In the genomic region with DNA sequence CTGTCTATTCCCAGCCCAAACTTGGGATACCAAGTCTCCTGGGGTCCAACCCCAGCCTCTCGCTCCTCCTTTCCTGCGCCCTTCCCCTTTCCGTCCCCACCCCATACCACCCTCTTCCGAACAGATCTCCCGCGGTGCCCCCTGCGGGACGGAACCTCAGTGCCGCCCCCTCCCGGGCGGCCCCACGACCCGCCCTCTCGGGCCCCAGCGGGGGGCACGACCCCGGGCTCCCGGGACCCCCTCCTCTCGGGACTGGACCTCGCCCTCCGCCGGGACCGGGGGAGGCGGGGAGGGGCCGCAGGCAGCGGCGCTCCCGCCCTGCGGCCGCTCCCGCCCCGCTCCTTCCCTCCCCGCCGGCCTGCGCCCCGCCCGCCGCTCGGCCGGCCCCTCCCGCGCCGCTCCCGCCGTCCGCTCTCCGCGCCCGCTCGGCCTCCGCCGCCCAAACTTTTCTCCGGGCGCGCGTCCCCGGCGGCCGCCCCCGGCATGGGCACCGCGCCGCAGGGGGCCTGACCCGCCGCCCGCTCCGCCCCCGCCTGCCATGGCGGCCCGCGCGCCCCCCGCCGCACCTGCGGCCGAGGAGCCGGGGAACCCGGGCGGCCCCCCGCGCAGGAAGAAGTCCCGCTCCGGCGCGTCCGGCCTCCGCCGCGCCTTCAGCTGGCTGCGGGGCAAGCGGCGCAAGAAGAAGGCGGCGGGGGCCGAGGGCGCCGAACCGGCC, we compare ENCODE assay signal across 8 cellular contexts. TPM values are rescaled to one million over a fixed set of nuclear protein-coding genes. Genes with fewer than 3 reads are reported as not detected.
DNase-seq lines count a peak whose midpoint lies in the region; ATAC-seq and TF ChIP-seq lines count a peak whose summit lies in the region.

No MANE protein-coding gene starts in this region.

- DNase-seq in AG04450 (ENCODE audit: low read depth, low spot score) (no peak), GM13976 (ENCODE audit: low spot score) (peak; percentile 64), heart left ventricle (peak in 2 of 5 donors; percentile 30 to 40), SIG-M5 treated with dmso at 0.1 percent for 504 hours (lab: John Stamatoyannopoulos, UW; ENCODE audit: unreplicated experiment) (no peak), GM10248 (ENCODE audit: extremely low spot score) (no peak)
- DNase-seq in activated CD4-positive, alpha-beta memory T cell treated with anti-CD3 and anti-CD28 coated beads for 36 hours = no peak

- H3K36me3 Mint-ChIP-seq in activated CD4-positive, alpha-beta memory T cell treated with anti-CD3 and anti-CD28 coated beads for 36 hours = no peaks in the 10 kb centered on the region

- H3K4me3 ChIP-seq in AG04450 (ENCODE audit: low read depth, low read length) (peak overlapping the region; percentile 68), heart left ventricle (peak overlapping the region; percentile 57 to 86 (median 76)), rectal smooth muscle tissue (ENCODE audit: low read length) (peak overlapping the region; percentile 81)

- H3K27me3 ChIP-seq in AG04450 (ENCODE audit: control insufficient read depth, insufficient read depth, low read length) = no peaks in the 10 kb centered on the region
- H3K27me3 ChIP-seq in heart left ventricle = no peaks in the 10 kb centered on the region
- no peaks in the 10 kb centered on the region for H3K27me3 ChIP-seq in rectal smooth muscle tissue (ENCODE audit: control insufficient read depth, insufficient read depth, low read length)

- ATAC-seq in heart left ventricle = peak in 3 of 4 donors; percentile 31 to 74 (median 67)
- no peak for ATAC-seq in GM21737 (IDR thresholded peaks at IDR 0.05; ENCODE audit: unreplicated experiment)

- TF ChIP-seq POLR2A in heart left ventricle (IDR thresholded peaks at IDR 0.05) = no peak

- WGBS in heart left ventricle, 4 donors = 1 to 3% (median 1%) methylated on average over 15 to 96 of the region's 98 CpGs

- H3K27me3 Mint-ChIP-seq in activated CD4-positive, alpha-beta memory T cell treated with anti-CD3 and anti-CD28 coated beads for 36 hours = peaks cover 14% of the 10 kb centered on the region

- intact Hi-C loops in activated CD4-positive, alpha-beta memory T cell treated with anti-CD3 and anti-CD28 coated beads for 36 hours (cut with micrococcal nuclease) = no loop called here
- intact Hi-C loops in heart left ventricle (cut with DNase I) = loop anchor here in 1 of 10 donors (1.0 kb wide), 1 partner anchor 32 kb away; no protein-coding TSS in a partner anchor

- H3K9me3 Mint-ChIP-seq in activated CD4-positive, alpha-beta memory T cell treated with anti-CD3 and anti-CD28 coated beads for 36 hours = no peaks in the 10 kb centered on the region

- peaks cover 0 to 29% (median 20%) of the 10 kb centered on the region in 12 donors for H3K4me1 ChIP-seq in heart left ventricle
- H3K4me1 ChIP-seq in rectal smooth muscle tissue (ENCODE audit: control insufficient read depth, insufficient read depth, low read length) = peaks cover 3% of the 10 kb centered on the region

- no peak overlapping the region for H3K27ac Mint-ChIP-seq in activated CD4-positive, alpha-beta memory T cell treated with anti-CD3 and anti-CD28 coated beads for 36 hours

- H3K27ac ChIP-seq in AG04450 (ENCODE audit: low read depth, low read length) = no peak overlapping the region
- peak overlapping the region; percentile 7 to 87 (median 70) for H3K27ac ChIP-seq in heart left ventricle
- H3K27ac ChIP-seq in rectal smooth muscle tissue (ENCODE audit: low read depth, low read length) = peak overlapping the region; percentile 75

- in situ Hi-C loops in GM13976 (cut with MboI; ENCODE audit: low sequenced_read_pairs, unreplicated experiment) = no loop called here

- H3K9me3 ChIP-seq in AG04450 (ENCODE audit: control insufficient read depth, insufficient read depth, low read length) (no peaks in the 10 kb centered on the region), heart left ventricle (no peaks in the 10 kb centered on the region)

- POLR2A ChIA-PET in AG04450 (lab: Yijun Ruan, JAX) (no interaction called here), GM10248 (lab: Yijun Ruan, JAX) (no interaction called here)
- POLR2A ChIA-PET in activated CD4-positive, alpha-beta memory T cell treated with anti-CD3 and anti-CD28 coated beads for 36 hours (lab: Charles Lee) = no interaction called here

- TF ChIP-seq CTCF in AG04450 (IDR thresholded peaks at IDR 0.05; ENCODE audit: low read depth, low read length) (peak; percentile 47), GM13976 (IDR thresholded peaks at IDR 0.05; ENCODE audit: borderline replicate concordance, control extremely low read depth, extremely low read depth, insufficient read depth, missing control alignments) (no peak), heart left ventricle (IDR thresholded peaks at IDR 0.05) (peak in 10 of 12 donors; percentile 10 to 59 (median 42)), GM10248 (IDR thresholded peaks at IDR 0.05; ENCODE audit: control extremely low read depth, extremely low read depth, low read depth, missing control alignments) (no peak)

- no peaks in the 10 kb centered on the region for H3K36me3 ChIP-seq in heart left ventricle
- no peaks in the 10 kb centered on the region for H3K36me3 ChIP-seq in rectal smooth muscle tissue (ENCODE audit: control insufficient read depth, insufficient read depth, low read length)

- no peaks in the 10 kb centered on the region for H3K4me1 Mint-ChIP-seq in activated CD4-positive, alpha-beta memory T cell treated with anti-CD3 and anti-CD28 coated beads for 36 hours (ENCODE audit: low read depth)

- H3K9ac ChIP-seq in rectal smooth muscle tissue (ENCODE audit: low read length) = peak overlapping the region; percentile 3

- CTCF ChIA-PET in AG04450 (lab: Charles Lee) = no interaction called here
- CTCF ChIA-PET in activated CD4-positive, alpha-beta memory T cell treated with anti-CD3 and anti-CD28 coated beads for 36 hours (lab: Charles Lee) = interaction anchor here (1.2 kb wide), 1 partner anchor 29 kb away, joined by 3 read pairs; no protein-coding TSS in a partner anchor
- CTCF ChIA-PET in GM10248 (lab: Yijun Ruan, JAX) = interaction anchor here (1.3 to 1.7 kb wide), 2 partner anchors 8 to 30 kb away, joined by 4 to 8 read pairs; no protein-coding TSS in a partner anchor

- peak overlapping the region; percentile 45 for H3K4me3 Mint-ChIP-seq in activated CD4-positive, alpha-beta memory T cell treated with anti-CD3 and anti-CD28 coated beads for 36 hours

RNA-seq across cellular contexts. Expression of gene SYNC, which starts 39.0 kb away (rescaled TPM):
- polyA plus RNA-seq in AG04450 (2011; rRNA removed) = 50.4 and 65.1 TPM in 2 replicates
- polyA minus RNA-seq in AG04450 (2011; rRNA and poly(A)+ RNA removed) = 63.5 and 68.5 TPM in 2 replicates
- not detected for total RNA-seq in activated CD4-positive, alpha-beta memory T cell treated with anti-CD3 and anti-CD28 coated beads for 36 hours
- 10 to 100 TPM; 10.2 to 22.3 (median 14.3) TPM for total RNA-seq in heart left ventricle
- 1 to 10 TPM; 2.7 to 8.3 TPM for polyA plus RNA-seq in heart left ventricle

Comparison
In these comparisons a context has a peak if more than half of its experiments do, and no peak if none do; other contexts are left out.
1. CTCF ChIP-seq: peak in AG04450 (single experiment) and heart left ventricle (10 of 12); none in GM13976 (single experiment) and GM10248 (single experiment).
2. RNA of gene SYNC, which starts 39.0 kb away (total RNA-seq): 10.2 to 22.3 TPM in heart left ventricle; not detected in activated CD4-positive, alpha-beta memory T cell treated with anti-CD3 and anti-CD28 coated beads for 36 hours; every median in the first group is over 10 times any median in the second.
3. Peak in every context shown above with its lines, with median percentiles within 50 percentile points of each other: H3K4me3 ChIP-seq.